In the genomic region with DNA sequence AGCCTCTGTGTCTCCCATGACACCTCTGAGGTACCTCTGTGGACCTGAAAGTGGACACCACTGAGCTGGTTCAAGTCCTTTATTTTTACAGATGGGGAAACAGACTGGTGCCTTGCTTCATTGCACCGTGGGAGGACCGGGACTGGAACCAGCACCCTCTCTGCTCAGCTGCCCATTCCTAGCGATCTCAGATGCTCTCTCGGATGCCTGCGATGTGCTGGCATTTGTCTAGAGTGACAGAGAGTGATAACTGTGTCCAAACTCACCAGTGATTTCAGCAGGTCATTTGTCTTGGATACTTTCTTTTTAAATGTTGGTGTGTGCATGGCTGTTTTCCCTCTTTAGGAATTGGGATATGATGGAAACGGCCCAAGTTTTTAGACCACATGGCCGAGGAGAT, we compare ENCODE assay signal across 19 cellular contexts. TPM values are rescaled to one million over a fixed set of nuclear protein-coding genes. Genes with fewer than 3 reads are reported as not detected.
DNase-seq lines count a peak whose midpoint lies in the region; ATAC-seq and TF ChIP-seq lines count a peak whose summit lies in the region.
"Had no signal": no experiment of that assay in that cellular context is flagged by ENCODE, and none has a peak within 500 bp of the region (broad histone marks: within the 10 kb centered on the region; RNA-seq: fewer than 3 reads in every experiment).

No MANE protein-coding gene starts in this region.

- H2AFZ ChIP-seq in SK-N-SH (ENCODE audit: low read depth) = no peak overlapping the region

- H3K9me3 Mint-ChIP-seq in neural crest cell = no peaks in the 10 kb centered on the region
- H3K9me3 Mint-ChIP-seq: CD4-positive, alpha-beta T cell; CD8-positive, alpha-beta T cell had no signal

- no peak overlapping the region for H3K4me3 ChIP-seq in SK-N-SH (ENCODE audit: low read depth in 2 of 2, low read length in 1 of 2)
- no peak overlapping the region for H3K4me3 ChIP-seq in tibial artery
- H3K4me3 ChIP-seq: A549; BLaER1 treated with 17β-estradiol and CSF1 and Interleukin-3, amounts not matched to agents 10 nM and 100 nM; GM12878 had no signal

- no peak for TF ChIP-seq RAD21 in SK-N-SH (IDR thresholded peaks at IDR 0.05; ENCODE audit: low read length)

- H3K27ac ChIP-seq in SK-N-SH (ENCODE audit: low read depth in 2 of 2, low read length in 1 of 2) (no peak overlapping the region), VCaP (peak overlapping the region; percentile 79), tibial artery (no peak overlapping the region)
- H3K27ac ChIP-seq: 22Rv1; A549; BLaER1 treated with 17β-estradiol and CSF1 and Interleukin-3, amounts not matched to agents 10 nM and 100 nM; C4-2B had no signal

- no peaks in the 10 kb centered on the region for H3K79me2 ChIP-seq in SK-N-SH (ENCODE audit: insufficient read depth)

- no peak overlapping the region for H3K9ac ChIP-seq in SK-N-SH
- H3K9ac ChIP-seq: BLaER1 treated with 17β-estradiol and CSF1 and Interleukin-3, amounts not matched to agents 10 nM and 100 nM had no signal

- H3K9me2 ChIP-seq in SK-N-SH = no peaks in the 10 kb centered on the region

- peak overlapping the region; percentile 35 for H3K27ac Mint-ChIP-seq in neural crest cell (ENCODE audit: unreplicated experiment)
- H3K27ac Mint-ChIP-seq: B cell; CD4-positive, alpha-beta T cell; CD8-positive, alpha-beta T cell had no signal

- no peak overlapping the region for H3K4me2 ChIP-seq in SK-N-SH
- H3K4me2 ChIP-seq: A549; BLaER1 treated with 17β-estradiol and CSF1 and Interleukin-3, amounts not matched to agents 10 nM and 100 nM had no signal

- no peaks in the 10 kb centered on the region for H3K27me3 Mint-ChIP-seq in neural crest cell (ENCODE audit: low read depth)
- H3K27me3 Mint-ChIP-seq: B cell; CD4-positive, alpha-beta T cell had no signal

- H3K9me3 ChIP-seq in SK-N-SH = no peaks in the 10 kb centered on the region
- no peaks in the 10 kb centered on the region for H3K9me3 ChIP-seq in tibial artery
- H3K9me3 ChIP-seq: A549; BLaER1 treated with 17β-estradiol and CSF1 and Interleukin-3, amounts not matched to agents 10 nM and 100 nM; Caco-2 had no signal

- DNase-seq in SK-N-SH (peak; percentile 5), neural crest cell (ENCODE audit: low read depth, low spot score) (no peak), tibial artery (no peak)
- no peak for DNase-seq in activated T-cell treated with anti-CD3 and anti-CD28 coated beads, Interleukin-2, amount 50 U/mL, for 1 hour
- DNase-seq: AML-193; Caco-2; Calu3; CD4-positive, alpha-beta T cell; CD8-positive, alpha-beta T cell; DMS79 treated with DMSO at 0.1 percent for 48 hours; GDM1 had no signal

- H3F3A ChIP-seq in SK-N-SH (replicated peaks; ENCODE audit: insufficient read depth) = no peaks in the 10 kb centered on the region

- POLR2A ChIA-PET in SK-N-SH (lab: Yijun Ruan, JAX) = no interaction called here

- ATAC-seq in SK-N-SH treated with all-trans-retinoic acid at 6 μM for 48 hours = no peak
- ATAC-seq: A549; CD8-positive, alpha-beta T cell; GM12878 had no signal

- 82% methylated on average over 7 of the region's 7 CpGs for WGBS in SK-N-SH (ENCODE audit: low lambda C conversion rate)

- H4K20me1 ChIP-seq in SK-N-SH (ENCODE audit: insufficient read depth) = no peaks in the 10 kb centered on the region
- H4K20me1 ChIP-seq: BLaER1 treated with 17β-estradiol and CSF1 and Interleukin-3, amounts not matched to agents 10 nM and 100 nM had no signal

- peaks cover 0 to 3% of the 10 kb centered on the region in 2 experiments; a peak in 1 of 4 replicates for H3K4me1 ChIP-seq in SK-N-SH (ENCODE audit: control insufficient read depth in 1 of 2, insufficient read depth in 2 of 2, low read depth in 1 of 2, low read length in 1 of 2)
- peaks cover 0 to 10% (median 0%) of the 10 kb centered on the region in 4 donors for H3K4me1 ChIP-seq in tibial artery
- H3K4me1 ChIP-seq: A549; BLaER1 treated with 17β-estradiol and CSF1 and Interleukin-3, amounts not matched to agents 10 nM and 100 nM; Caco-2 had no signal

- CTCF ChIA-PET in SK-N-SH (lab: Yijun Ruan, JAX) = interaction anchor here (1.0 to 2.1 kb wide), 4 partner anchors 9 to 553 kb away, joined by 3 to 13 read pairs (median 7); no protein-coding TSS in a partner anchor

- no peak for TF ChIP-seq EP300 in SK-N-SH (IDR thresholded peaks at IDR 0.05; ENCODE audit: borderline replicate concordance in 1 of 2, low read depth in 1 of 2, low read length in 1 of 2)

- intact Hi-C loops in tibial artery (cut with DNase I; ENCODE audit: low total_unique reads) = no loop called here

- H3K4me3 Mint-ChIP-seq in neural crest cell = no peak overlapping the region
- H3K4me3 Mint-ChIP-seq: B cell; CD4-positive, alpha-beta T cell; CD8-positive, alpha-beta T cell had no signal

- TF ChIP-seq CTCF in SK-N-SH (IDR thresholded peaks at IDR 0.05) (no peak), VCaP (conservative IDR thresholded peaks at IDR 0.05) (no peak), neural crest cell (conservative IDR thresholded peaks at IDR 0.05) (no peak), tibial artery (IDR thresholded peaks at IDR 0.05) (no peak)

- H3K36me3 ChIP-seq in SK-N-SH (replicated peaks in 1 of 2; ENCODE audit: control insufficient read depth in 1 of 2, insufficient read depth in 2 of 2, low read length in 1 of 2) = peaks cover 0 to 3% of the 10 kb centered on the region in 2 experiments
- no peaks in the 10 kb centered on the region for H3K36me3 ChIP-seq in tibial artery

- peaks cover 4% of the 10 kb centered on the region for H3K4me1 Mint-ChIP-seq in neural crest cell
- H3K4me1 Mint-ChIP-seq: B cell had no signal

- H3K27me3 ChIP-seq in SK-N-SH (ENCODE audit: insufficient read depth) (no peaks in the 10 kb centered on the region), tibial artery (no peaks in the 10 kb centered on the region)
- H3K27me3 ChIP-seq: BLaER1 treated with 17β-estradiol and CSF1 and Interleukin-3, amounts not matched to agents 10 nM and 100 nM had no signal

- H3K36me3 Mint-ChIP-seq in neural crest cell (ENCODE audit: low read depth) = peaks cover 23% of the 10 kb centered on the region

TF ChIP-seq in SK-N-SH, 30 proteins besides CTCF, POLR2A, EP300 and RAD21 (continues in another document):
- TF ChIP-seq, protein P1, sequence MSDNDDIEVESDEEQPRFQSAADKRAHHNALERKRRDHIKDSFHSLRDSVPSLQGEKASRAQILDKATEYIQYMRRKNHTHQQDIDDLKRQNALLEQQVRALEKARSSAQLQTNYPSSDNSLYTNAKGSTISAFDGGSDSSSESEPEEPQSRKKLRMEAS (IDR thresholded peaks at IDR 0.05; ENCODE audit: low read depth) = no peak
- TF ChIP-seq TEAD4 (IDR thresholded peaks at IDR 0.05; ENCODE audit: borderline replicate concordance, insufficient read depth) (no peak), IRF3 (IDR thresholded peaks at IDR 0.05; ENCODE audit: low read depth, low read length) (no peak), GABPA (IDR thresholded peaks at IDR 0.05; ENCODE audit: low read depth) (no peak), SMC3 (IDR thresholded peaks at IDR 0.05; ENCODE audit: low read depth, low read length) (no peak), SIN3A (IDR thresholded peaks at IDR 0.05; ENCODE audit: borderline replicate concordance, low read depth, low read length) (no peak)

TF ChIP-seq in SK-N-SH treated with all-trans-retinoic acid at 6 μM for 48 hours, 23 proteins besides CTCF, POLR2A, EP300 and RAD21:
- TF ChIP-seq, protein P2, sequence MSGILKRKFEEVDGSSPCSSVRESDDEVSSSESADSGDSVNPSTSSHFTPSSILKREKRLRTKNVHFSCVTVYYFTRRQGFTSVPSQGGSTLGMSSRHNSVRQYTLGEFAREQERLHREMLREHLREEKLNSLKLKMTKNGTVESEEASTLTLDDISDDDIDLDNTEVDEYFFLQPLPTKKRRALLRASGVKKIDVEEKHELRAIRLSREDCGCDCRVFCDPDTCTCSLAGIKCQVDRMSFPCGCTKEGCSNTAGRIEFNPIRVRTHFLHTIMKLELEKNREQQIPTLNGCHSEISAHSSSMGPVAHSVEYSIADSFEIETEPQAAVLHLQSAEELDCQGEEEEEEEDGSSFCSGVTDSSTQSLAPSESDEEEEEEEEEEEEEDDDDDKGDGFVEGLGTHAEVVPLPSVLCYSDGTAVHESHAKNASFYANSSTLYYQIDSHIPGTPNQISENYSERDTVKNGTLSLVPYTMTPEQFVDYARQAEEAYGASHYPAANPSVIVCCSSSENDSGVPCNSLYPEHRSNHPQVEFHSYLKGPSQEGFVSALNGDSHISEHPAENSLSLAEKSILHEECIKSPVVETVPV (CRISPR knock-in tag; IDR thresholded peaks at IDR 0.05) = no peak
- TF ChIP-seq ZNF70 (CRISPR knock-in tag; IDR thresholded peaks at IDR 0.05) (no peak), ZNF8 (CRISPR knock-in tag; IDR thresholded peaks at IDR 0.05) (no peak), BACH2 (CRISPR knock-in tag; IDR thresholded peaks at IDR 0.05; ENCODE audit: borderline replicate concordance) (no peak), ZFP3 (CRISPR knock-in tag; IDR thresholded peaks at IDR 0.05) (no peak), PPARA (CRISPR knock-in tag; IDR thresholded peaks at IDR 0.05; ENCODE audit: borderline replicate concordance) (no peak), TCF4 (CRISPR knock-in tag; IDR thresholded peaks at IDR 0.05; ENCODE audit: borderline replicate concordance) (no peak), ZNF565 (CRISPR knock-in tag; conservative IDR thresholded peaks at IDR 0.05; ENCODE audit: low read depth) (no peak)
TF ChIP-seq in SK-N-SH treated with all-trans-retinoic acid at 6 μM for 48 hours: peak in this region for 0.

RNA-seq across cellular contexts. Expression of gene LYPD6B, which starts 30.1 kb away (rescaled TPM):
- 17.0 and 18.2 TPM in 2 replicates for polyA plus RNA-seq in SK-N-SH (2012; rRNA removed)
- polyA plus RNA-seq in SK-N-SH (2012; cell fraction: cytosol; rRNA removed) = 19.1 and 19.6 TPM in 2 replicates
- polyA plus RNA-seq in SK-N-SH (2012; cell fraction: nucleus; rRNA removed) = 27.3 and 29.3 TPM in 2 replicates
- not detected in 2 replicates for total RNA-seq in neural crest cell
- total RNA-seq: CD4-positive, alpha-beta T cell; CD8-positive, alpha-beta T cell had no signal
- polyA plus RNA-seq: A549 had no signal
